Comparison of ENCODE assay signal across 13 cellular contexts in the genomic region with DNA sequence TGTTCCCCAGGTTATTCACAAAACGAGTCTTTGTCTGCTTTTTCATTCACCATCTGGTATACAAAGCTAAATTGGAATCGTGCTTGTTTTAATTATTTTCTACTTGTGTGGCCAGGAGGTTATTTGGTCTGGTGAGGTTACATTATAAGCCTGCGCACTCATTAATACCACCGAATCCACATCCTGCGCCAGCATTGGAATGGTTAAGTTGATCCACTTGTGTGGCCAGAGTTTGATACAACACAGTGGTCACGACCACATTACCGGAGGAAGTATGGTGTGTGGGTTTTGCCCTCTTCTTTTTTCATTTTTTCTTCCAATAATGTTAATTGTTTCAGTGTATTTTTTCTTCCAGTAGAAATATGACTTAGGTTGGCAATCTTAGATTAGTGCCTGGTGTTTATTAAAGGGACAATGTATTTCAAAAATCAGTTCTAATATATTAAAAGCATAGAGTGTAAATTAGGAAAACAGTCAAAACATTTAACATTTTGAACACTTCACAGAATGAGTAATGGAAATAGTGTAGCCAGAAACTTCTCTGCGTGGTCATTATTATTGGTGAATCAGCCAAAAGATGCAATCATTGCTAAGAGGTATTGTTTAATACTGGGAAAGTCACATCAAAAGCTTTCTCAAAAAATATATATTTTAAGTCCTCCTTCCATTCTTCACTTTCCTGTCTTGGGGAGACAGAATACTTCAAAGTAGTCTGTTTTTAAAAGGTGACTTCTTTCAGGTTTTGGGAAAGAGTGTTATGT.
A peak's percentile ranks its signal among the peaks of the same experiment; 100 is the strongest.
DNase-seq lines count a peak whose midpoint lies in the region; ATAC-seq and TF ChIP-seq lines count a peak whose summit lies in the region.
"Had no signal": no experiment of that assay in that cellular context is flagged by ENCODE, and none has a peak within 500 bp of the region (broad histone marks: within the 10 kb centered on the region; RNA-seq: fewer than 3 reads in every experiment).

No MANE protein-coding gene starts in this region.

- TF ChIP-seq EP300 in suprapubic skin (IDR thresholded peaks at IDR 0.05): no peak

- H3K4me3 ChIP-seq in ACC112 (ENCODE audit: low read depth, low read length): peak overlapping the region; percentile 42; the same call in 1 of the 2 replicates
- peak overlapping the region; percentile 5; the same call in 1 of the 2 replicates for H3K4me3 ChIP-seq in GM23338
- H3K4me3 ChIP-seq in fibroblast of the aortic adventitia (ENCODE audit: low read depth, low read length): no peak overlapping the region
- no peak overlapping the region for H3K4me3 ChIP-seq in suprapubic skin
- H3K4me3 ChIP-seq: cardiac muscle cell, thyroid gland had no signal

- H3K36me3 Mint-ChIP-seq in GM23338 (ENCODE audit: low read depth): peaks cover 7% of the 10 kb centered on the region; the same call in 2 of the 3 replicates
- peaks cover 13% of the 10 kb centered on the region for H3K36me3 Mint-ChIP-seq in activated CD4-positive, alpha-beta memory T cell treated with anti-CD3 and anti-CD28 coated beads for 36 hours

- H3K9me3 Mint-ChIP-seq in GM23338: no peaks in the 10 kb centered on the region
- H3K9me3 Mint-ChIP-seq in activated CD4-positive, alpha-beta memory T cell treated with anti-CD3 and anti-CD28 coated beads for 36 hours: no peaks in the 10 kb centered on the region

- H3K4me1 Mint-ChIP-seq in GM23338: peaks cover 91% of the 10 kb centered on the region
- H3K4me1 Mint-ChIP-seq in activated CD4-positive, alpha-beta memory T cell treated with anti-CD3 and anti-CD28 coated beads for 36 hours (ENCODE audit: low read depth): peaks cover 79% of the 10 kb centered on the region

- H3K79me2 ChIP-seq in ACC112 (ENCODE audit: control insufficient read depth, insufficient read depth, low read length, unreplicated experiment) (peaks cover 72% of the 10 kb centered on the region), GM23338 (replicated peaks; ENCODE audit: insufficient read depth) (peaks cover 100% of the 10 kb centered on the region)

- no peaks in the 10 kb centered on the region for H3K9me3 ChIP-seq in suprapubic skin
- H3K9me3 ChIP-seq: thyroid gland had no signal

- POLR2A ChIA-PET in activated CD4-positive, alpha-beta memory T cell treated with anti-CD3 and anti-CD28 coated beads for 36 hours (lab: Charles Lee): interaction anchor here (0.9 kb wide), 1 partner anchor 62 kb away, joined by 6 read pairs; no protein-coding TSS in a partner anchor

- H3F3A ChIP-seq in GM23338 (replicated peaks; ENCODE audit: low read depth): peaks cover 29% of the 10 kb centered on the region

- peaks cover 37% of the 10 kb centered on the region for H3K27me3 Mint-ChIP-seq in GM23338 (ENCODE audit: insufficient read depth, low read depth, poor library complexity)
- no peaks in the 10 kb centered on the region for H3K27me3 Mint-ChIP-seq in activated CD4-positive, alpha-beta memory T cell treated with anti-CD3 and anti-CD28 coated beads for 36 hours

- H3K27ac Mint-ChIP-seq in GM23338: peak overlapping the region; percentile 49; the same call in 1 of the 2 replicates
- peak overlapping the region; percentile 60 for H3K27ac Mint-ChIP-seq in activated CD4-positive, alpha-beta memory T cell treated with anti-CD3 and anti-CD28 coated beads for 36 hours

- H3K27ac ChIP-seq in ACC112 (ENCODE audit: low read depth, low read length) (peak overlapping the region; percentile 76), GM23338 (ENCODE audit: low read depth) (peak overlapping the region; percentile 68), suprapubic skin (no peak overlapping the region)
- H3K27ac ChIP-seq: C4-2B, cardiac muscle cell, thyroid gland had no signal

- WGBS in suprapubic skin: 52% methylated on average over 8 of the region's 8 CpGs

- no peaks in the 10 kb centered on the region for H3K9me2 ChIP-seq in GM23338 (ENCODE audit: insufficient read depth)

- no peak overlapping the region; the same call in 2 of the 3 replicates for H3K4me3 Mint-ChIP-seq in GM23338
- H3K4me3 Mint-ChIP-seq in activated CD4-positive, alpha-beta memory T cell treated with anti-CD3 and anti-CD28 coated beads for 36 hours: no peak overlapping the region

- H3K4me1 ChIP-seq in ACC112 (ENCODE audit: control insufficient read depth, insufficient read depth, low read length, unreplicated experiment) (peaks cover 43% of the 10 kb centered on the region), GM23338 (ENCODE audit: insufficient read depth) (peaks cover 97% of the 10 kb centered on the region), suprapubic skin (peaks cover 42% of the 10 kb centered on the region)

- CTCF ChIA-PET in activated CD4-positive, alpha-beta memory T cell treated with anti-CD3 and anti-CD28 coated beads for 36 hours (lab: Charles Lee): no interaction called here

- H3K36me3 ChIP-seq in ACC112 (ENCODE audit: insufficient read depth, low read length): no peaks in the 10 kb centered on the region
- H3K36me3 ChIP-seq in GM23338 (ENCODE audit: insufficient read depth): no peaks in the 10 kb centered on the region
- no peaks in the 10 kb centered on the region for H3K36me3 ChIP-seq in suprapubic skin
- H3K36me3 ChIP-seq: cardiac muscle cell, thyroid gland had no signal

- TF ChIP-seq CTCF in GM23338 (conservative IDR thresholded peaks at IDR 0.05; ENCODE audit: low read depth in 2 of 2): no peak
- no peak for TF ChIP-seq CTCF in fibroblast of the aortic adventitia (IDR thresholded peaks at IDR 0.05; ENCODE audit: insufficient read depth, low read length)
- TF ChIP-seq CTCF in suprapubic skin (IDR thresholded peaks at IDR 0.05): no peak

- ATAC-seq in GM23338 (no peak), HG02852 (IDR thresholded peaks at IDR 0.05; ENCODE audit: unreplicated experiment) (no peak)

- H3K4me2 ChIP-seq in GM23338: peak overlapping the region; percentile 69

- H3K27me3 ChIP-seq in ACC112 (ENCODE audit: insufficient read depth, low read length): no peaks in the 10 kb centered on the region
- H3K27me3 ChIP-seq in GM23338 (ENCODE audit: insufficient read depth): no peaks in the 10 kb centered on the region
- H3K27me3 ChIP-seq in suprapubic skin: no peaks in the 10 kb centered on the region
- H3K27me3 ChIP-seq: cardiac muscle cell, thyroid gland had no signal

- DNase-seq in GM23338 (ENCODE audit: low spot score) (no peak), fibroblast of the aortic adventitia (ENCODE audit: low read depth) (peak; percentile 69), SHP77 (lab: John Stamatoyannopoulos, UW) (no peak), suprapubic skin (ENCODE audit: low spot score in 2 of 2) (no peak), NCI-H526 (lab: John Stamatoyannopoulos, UW) (no peak)
- DNase-seq in activated CD4-positive, alpha-beta memory T cell treated with anti-CD3 and anti-CD28 coated beads for 36 hours: no peak
- DNase-seq: activated CD4-positive, alpha-beta T cell treated with anti-CD3 and anti-CD28 coated beads for 1 hour; NCI-H1092 treated with DMSO at 0.1 percent for 48 hours had no signal

- peaks cover 99% of the 10 kb centered on the region for H4K20me1 ChIP-seq in GM23338 (replicated peaks; ENCODE audit: insufficient read depth)

- H2AFZ ChIP-seq in ACC112 (ENCODE audit: low read length, unreplicated experiment) (no peak overlapping the region), GM23338 (no peak overlapping the region)

- intact Hi-C loops in activated CD4-positive, alpha-beta memory T cell treated with anti-CD3 and anti-CD28 coated beads for 36 hours (cut with micrococcal nuclease): loop anchor here (1.0 kb wide), 1 partner anchor 29 kb away; no protein-coding TSS in a partner anchor

- TF ChIP-seq POLR2A in suprapubic skin (IDR thresholded peaks at IDR 0.05): no peak

TF ChIP-seq in GM23338, 12 proteins besides CTCF, POLR2A, EP300 and RAD21 (continues in another document):
- TF ChIP-seq POLR2AphosphoS5 (IDR thresholded peaks at IDR 0.05; ENCODE audit: low read depth): no peak
- TF ChIP-seq, protein P1, sequence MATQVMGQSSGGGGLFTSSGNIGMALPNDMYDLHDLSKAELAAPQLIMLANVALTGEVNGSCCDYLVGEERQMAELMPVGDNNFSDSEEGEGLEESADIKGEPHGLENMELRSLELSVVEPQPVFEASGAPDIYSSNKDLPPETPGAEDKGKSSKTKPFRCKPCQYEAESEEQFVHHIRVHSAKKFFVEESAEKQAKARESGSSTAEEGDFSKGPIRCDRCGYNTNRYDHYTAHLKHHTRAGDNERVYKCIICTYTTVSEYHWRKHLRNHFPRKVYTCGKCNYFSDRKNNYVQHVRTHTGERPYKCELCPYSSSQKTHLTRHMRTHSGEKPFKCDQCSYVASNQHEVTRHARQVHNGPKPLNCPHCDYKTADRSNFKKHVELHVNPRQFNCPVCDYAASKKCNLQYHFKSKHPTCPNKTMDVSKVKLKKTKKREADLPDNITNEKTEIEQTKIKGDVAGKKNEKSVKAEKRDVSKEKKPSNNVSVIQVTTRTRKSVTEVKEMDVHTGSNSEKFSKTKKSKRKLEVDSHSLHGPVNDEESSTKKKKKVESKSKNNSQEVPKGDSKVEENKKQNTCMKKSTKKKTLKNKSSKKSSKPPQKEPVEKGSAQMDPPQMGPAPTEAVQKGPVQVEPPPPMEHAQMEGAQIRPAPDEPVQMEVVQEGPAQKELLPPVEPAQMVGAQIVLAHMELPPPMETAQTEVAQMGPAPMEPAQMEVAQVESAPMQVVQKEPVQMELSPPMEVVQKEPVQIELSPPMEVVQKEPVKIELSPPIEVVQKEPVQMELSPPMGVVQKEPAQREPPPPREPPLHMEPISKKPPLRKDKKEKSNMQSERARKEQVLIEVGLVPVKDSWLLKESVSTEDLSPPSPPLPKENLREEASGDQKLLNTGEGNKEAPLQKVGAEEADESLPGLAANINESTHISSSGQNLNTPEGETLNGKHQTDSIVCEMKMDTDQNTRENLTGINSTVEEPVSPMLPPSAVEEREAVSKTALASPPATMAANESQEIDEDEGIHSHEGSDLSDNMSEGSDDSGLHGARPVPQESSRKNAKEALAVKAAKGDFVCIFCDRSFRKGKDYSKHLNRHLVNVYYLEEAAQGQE (IDR thresholded peaks at IDR 0.05; ENCODE audit: unreplicated experiment): no peak
- TF ChIP-seq EZH2 (IDR thresholded peaks at IDR 0.05; ENCODE audit: low read depth, unreplicated experiment): no peak
- TF ChIP-seq ZNF331 (CRISPR knock-in tag; IDR thresholded peaks at IDR 0.05; ENCODE audit: low read depth): no peak
- TF ChIP-seq STAT1 (IDR thresholded peaks at IDR 0.05; ENCODE audit: unreplicated experiment): no peak
- TF ChIP-seq, protein P2, sequence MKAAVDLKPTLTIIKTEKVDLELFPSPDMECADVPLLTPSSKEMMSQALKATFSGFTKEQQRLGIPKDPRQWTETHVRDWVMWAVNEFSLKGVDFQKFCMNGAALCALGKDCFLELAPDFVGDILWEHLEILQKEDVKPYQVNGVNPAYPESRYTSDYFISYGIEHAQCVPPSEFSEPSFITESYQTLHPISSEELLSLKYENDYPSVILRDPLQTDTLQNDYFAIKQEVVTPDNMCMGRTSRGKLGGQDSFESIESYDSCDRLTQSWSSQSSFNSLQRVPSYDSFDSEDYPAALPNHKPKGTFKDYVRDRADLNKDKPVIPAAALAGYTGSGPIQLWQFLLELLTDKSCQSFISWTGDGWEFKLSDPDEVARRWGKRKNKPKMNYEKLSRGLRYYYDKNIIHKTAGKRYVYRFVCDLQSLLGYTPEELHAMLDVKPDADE (IDR thresholded peaks at IDR 0.05): no peak
- no peak for TF ChIP-seq EZH2phosphoT487 (IDR thresholded peaks at IDR 0.05; ENCODE audit: unreplicated experiment)
- TF ChIP-seq CREB1 (CRISPR knock-in tag; IDR thresholded peaks at IDR 0.05; ENCODE audit: low read depth): no peak
- TF ChIP-seq ZNF114 (CRISPR knock-in tag; IDR thresholded peaks at IDR 0.05): no peak

Comparison
In these comparisons a context has a peak if more than half of its experiments do, and no peak if none do; other contexts are left out.
1. H3K4me3 ChIP-seq: peak in ACC112 (single experiment) and GM23338 (single experiment); none in fibroblast of the aortic adventitia (single experiment) and suprapubic skin (single experiment).